ENCODE assay signal across 8 cellular contexts in genomic region chr3:156043832-156044633, GRCh38.
A peak's percentile ranks its signal among the peaks of the same experiment; 100 is the strongest.
DNase-seq lines count a peak whose midpoint lies in the region; ATAC-seq, FAIRE-seq and TF ChIP-seq lines count a peak whose summit lies in the region.
"Not testable (repeated sequence)": the region's sequence is repeated elsewhere in the genome, so short reads cannot be mapped to it uniquely, and the experiment has no call there.

No MANE protein-coding gene starts in this region.

- not testable (repeated sequence) for H3K4me1 ChIP-seq in NT2/D1 (ENCODE audit: insufficient read depth, insufficient read length); astrocyte (ENCODE audit: insufficient read depth, low read length); foreskin keratinocyte

- CTCF ChIA-PET in AG04449 (lab: Yijun Ruan, JAX) = interaction anchor here (0.6 to 5.3 kb wide), 16 partner anchors 8 to 1092 kb away, joined by 3 to 28 read pairs (median 3); no protein-coding TSS in a partner anchor

- not testable (repeated sequence) for DNase-seq in AG04449 (ENCODE audit: low read depth, low spot score); GM20000 (ENCODE audit: low spot score); astrocyte (ENCODE audit: low read depth); foreskin keratinocyte
- DNase-seq in NT2/D1 (ENCODE audit: low read depth, low spot score) (peak; percentile 33), naive B cell (peak; percentile 10)
- DNase-seq in activated CD4-positive, alpha-beta T cell treated with anti-CD3 and anti-CD28 coated beads, Interleukin-2, amount 50 U/mL, for 1 hour = peak; percentile 48
- peak; percentile 30 to 59 (median 31) for DNase-seq in stimulated activated CD4-positive, alpha-beta T cell treated with anti-CD3 and anti-CD28 coated beads, TNF-alpha, amount 100 ng/mL, for 24 hours (ENCODE audit: low read depth in 3 of 3)

- H2AFZ ChIP-seq in astrocyte (ENCODE audit: low read depth, low read length) = not testable (repeated sequence)

- not testable (repeated sequence) for H3K27me3 Mint-ChIP-seq in astrocyte (ENCODE audit: low read depth, unreplicated experiment)
- H3K27me3 Mint-ChIP-seq in naive B cell = peaks cover 5 to 17% (median 16%) of the 10 kb centered on the region in 3 donors

- TF ChIP-seq CTCF in AG04449 (IDR thresholded peaks at IDR 0.05; ENCODE audit: insufficient read depth, low read length, missing control alignments) = peak; percentile 31
- peak; percentile 71 for TF ChIP-seq CTCF in GM20000 (IDR thresholded peaks at IDR 0.05; ENCODE audit: extremely low read depth, missing control alignments)
- TF ChIP-seq CTCF in astrocyte (IDR thresholded peaks at IDR 0.05; ENCODE audit: insufficient read depth, low read depth, low read length) = peak; percentile 42
- peak; percentile 74 for TF ChIP-seq CTCF in foreskin keratinocyte (conservative IDR thresholded peaks at IDR 0.05)

- H3K9me3 Mint-ChIP-seq in astrocyte (ENCODE audit: unreplicated experiment); naive B cell: not testable (repeated sequence)

- POLR2A ChIA-PET in AG04449 (lab: Yijun Ruan, JAX) = not testable (repeated sequence)

- H3K4me3 Mint-ChIP-seq in astrocyte (ENCODE audit: unreplicated experiment); naive B cell: not testable (repeated sequence)

- H3K27me3 ChIP-seq in NT2/D1 (ENCODE audit: insufficient read depth, insufficient read length); astrocyte (ENCODE audit: insufficient read depth, low read length); foreskin keratinocyte: not testable (repeated sequence)

- not testable (repeated sequence) for H3K9ac ChIP-seq in NT2/D1 (ENCODE audit: insufficient read length, low read depth); astrocyte (ENCODE audit: low read length)

- not testable (repeated sequence) for H4K20me1 ChIP-seq in astrocyte (ENCODE audit: insufficient read depth, low read length)

- H3K4me1 Mint-ChIP-seq in astrocyte (ENCODE audit: low read depth, unreplicated experiment); naive B cell: not testable (repeated sequence)

- H3K36me3 ChIP-seq in NT2/D1 (ENCODE audit: insufficient read depth, insufficient read length, low read length); astrocyte (ENCODE audit: insufficient read depth, low read length): not testable (repeated sequence)

- H3K27ac Mint-ChIP-seq in astrocyte (ENCODE audit: unreplicated experiment) = not testable (repeated sequence)
- peak overlapping the region in 1 of 6 donors; percentile 73 for H3K27ac Mint-ChIP-seq in naive B cell

- not testable (repeated sequence) for H3K4me2 ChIP-seq in astrocyte (ENCODE audit: low read length)

- not testable (repeated sequence) for H3K9me3 ChIP-seq in NT2/D1 (ENCODE audit: insufficient read depth, low read length); astrocyte (ENCODE audit: insufficient read depth, low read depth, low read length)

- not testable (repeated sequence) for H3K36me3 Mint-ChIP-seq in astrocyte (ENCODE audit: low read depth, unreplicated experiment); naive B cell

- H3K4me3 ChIP-seq in AG04449 (ENCODE audit: low read depth, low read length); NT2/D1 (ENCODE audit: insufficient read length, low read depth); astrocyte (ENCODE audit: insufficient read depth, low read depth, low read length): not testable (repeated sequence)

- not testable (repeated sequence) for H3K79me2 ChIP-seq in astrocyte (ENCODE audit: insufficient read depth, low read length)

- not testable (repeated sequence) for H3K27ac ChIP-seq in astrocyte (ENCODE audit: low read depth, low read length); foreskin keratinocyte

- ATAC-seq in foreskin keratinocyte; naive B cell (ENCODE audit: low read depth in 2 of 2): not testable (repeated sequence)

- FAIRE-seq in astrocyte (lab: Jason Lieb, UNC) = not testable (repeated sequence)
